Comparison of ENCODE assay signal across 8 cellular contexts in genomic region chr5:36875789-36876388, GRCh38. TPM values are rescaled to one million over a fixed set of nuclear protein-coding genes. Genes with fewer than 3 reads are reported as not detected.
DNase-seq lines count a peak whose midpoint lies in the region; ATAC-seq, FAIRE-seq and TF ChIP-seq lines count a peak whose summit lies in the region.

No MANE protein-coding gene starts in this region.

- ATAC-seq in GM21381 (IDR thresholded peaks at IDR 0.05; ENCODE audit: unreplicated experiment) = peak; percentile 59

- peak; percentile 92 for DNase-seq in COLO668 (lab: John Stamatoyannopoulos, UW; ENCODE audit: unreplicated experiment)
- DNase-seq in HTR-8/SVneo (ENCODE audit: insufficient read length, low spot score) = peak; percentile 68
- DNase-seq in NT2/D1 (ENCODE audit: low read depth, low spot score) = no peak
- DNase-seq in activated T-cell treated with anti-CD3 and anti-CD28 coated beads for 4 hours = peak; percentile 59
- DNase-seq in epithelial cell of proximal tubule (ENCODE audit: low read depth) = no peak
- DNase-seq in stimulated activated CD8-positive, alpha-beta memory T cell treated with anti-CD3 and anti-CD28 coated beads, Interleukin-7, amount 100 ng/mL, for 24 hours (ENCODE audit: low read depth) = peak; percentile 41

- H3K4me3 ChIP-seq in NT2/D1 (ENCODE audit: insufficient read length, low read depth) (peak overlapping the region; percentile 86), epithelial cell of proximal tubule (ENCODE audit: low read depth, low read length) (peak overlapping the region; percentile 85), mucosa of stomach (ENCODE audit: low read length) (peak overlapping the region; percentile 86)

- peak overlapping the region; percentile 94 for H3K9ac ChIP-seq in NT2/D1 (ENCODE audit: insufficient read length, low read depth)
- H3K9ac ChIP-seq in mucosa of stomach (ENCODE audit: low read length) = peak overlapping the region; percentile 95

- peak; percentile 55 for TF ChIP-seq CTCF in epithelial cell of proximal tubule (conservative IDR thresholded peaks at IDR 0.05; ENCODE audit: low read depth, low read length)

- H3K27me3 ChIP-seq in NT2/D1 (ENCODE audit: insufficient read depth, insufficient read length) = no peaks in the 10 kb centered on the region
- no peaks in the 10 kb centered on the region for H3K27me3 ChIP-seq in mucosa of stomach (ENCODE audit: control insufficient read depth, insufficient read depth, low read length)

- H3K4me1 ChIP-seq in NT2/D1 (ENCODE audit: insufficient read depth, insufficient read length) (no peaks in the 10 kb centered on the region), mucosa of stomach (ENCODE audit: control insufficient read depth, insufficient read depth, low read length) (peaks cover 15% of the 10 kb centered on the region)

- FAIRE-seq in HTR-8/SVneo (lab: Jason Lieb, UNC) = peak; percentile 65

- no peaks in the 10 kb centered on the region for H3K36me3 ChIP-seq in NT2/D1 (ENCODE audit: insufficient read depth, insufficient read length, low read length)
- no peaks in the 10 kb centered on the region for H3K36me3 ChIP-seq in mucosa of stomach (ENCODE audit: control insufficient read depth, insufficient read depth, low read length)

- H3K9me3 ChIP-seq in NT2/D1 (ENCODE audit: insufficient read depth, low read length) = no peaks in the 10 kb centered on the region
- H3K9me3 ChIP-seq in mucosa of stomach (ENCODE audit: control insufficient read depth, low read length) = no peaks in the 10 kb centered on the region

RNA-seq across cellular contexts. Expression of gene NIPBL, which starts 0.7 kb away (rescaled TPM):
- total RNA-seq in epithelial cell of proximal tubule = 6.4 and 6.9 TPM in 2 replicates

Comparison
In these comparisons a context has a peak if more than half of its experiments do, and no peak if none do; other contexts are left out.
1. DNase-seq: peak in COLO668 (single experiment), HTR-8/SVneo (single experiment), activated T-cell treated with anti-CD3 and anti-CD28 coated beads for 4 hours (single experiment) and stimulated activated CD8-positive, alpha-beta memory T cell treated with anti-CD3 and anti-CD28 coated beads, Interleukin-7, amount 100 ng/mL, for 24 hours (single experiment); none in NT2/D1 (single experiment) and epithelial cell of proximal tubule (single experiment).
2. Peak in every context shown above with its lines, with median percentiles within 50 percentile points of each other: H3K4me3 ChIP-seq.